Comparison of ENCODE assay signal across 10 cellular contexts in genomic region chr13:33554919-33555791, GRCh38.
DNase-seq lines count a peak whose midpoint lies in the region; ATAC-seq and TF ChIP-seq lines count a peak whose summit lies in the region.
"Had no signal": no experiment of that assay in that cellular context is flagged by ENCODE, and none has a peak within 500 bp of the region (broad histone marks: within the 10 kb centered on the region; RNA-seq: fewer than 3 reads in every experiment).

No MANE protein-coding gene starts in this region.

- TF ChIP-seq CTCF in glutamatergic neuron (IDR thresholded peaks at IDR 0.05; ENCODE audit: partially characterized antibody, unreplicated experiment) = no peak

- H3K27ac Mint-ChIP-seq in activated T-cell treated with anti-CD3 and anti-CD28 coated beads, Interleukin-2, amount 50 U/mL, for 72 hours = peak overlapping the region; percentile 31
- no peak overlapping the region for H3K27ac Mint-ChIP-seq in stimulated activated effector memory CD8-positive, alpha-beta T cell treated with anti-CD3 and anti-CD28 coated beads, Interleukin-12 subunit alpha, Interleukin-12 subunit beta, amount 100 ng/mL, for 72 hours
- no peak overlapping the region for H3K27ac Mint-ChIP-seq in glutamatergic neuron (ENCODE audit: unreplicated experiment)
- H3K27ac Mint-ChIP-seq in effector memory CD8-positive, alpha-beta T cell = no peak overlapping the region

- H3K36me3 Mint-ChIP-seq in activated T-cell treated with anti-CD3 and anti-CD28 coated beads, Interleukin-2, amount 50 U/mL, for 72 hours (ENCODE audit: insufficient read depth in 2 of 2) = peaks cover 5% of the 10 kb centered on the region in 2 donors
- no peaks in the 10 kb centered on the region for H3K36me3 Mint-ChIP-seq in stimulated activated effector memory CD8-positive, alpha-beta T cell treated with anti-CD3 and anti-CD28 coated beads, Interleukin-12 subunit alpha, Interleukin-12 subunit beta, amount 100 ng/mL, for 72 hours
- no peaks in the 10 kb centered on the region for H3K36me3 Mint-ChIP-seq in glutamatergic neuron (ENCODE audit: unreplicated experiment)
- no peaks in the 10 kb centered on the region for H3K36me3 Mint-ChIP-seq in effector memory CD8-positive, alpha-beta T cell (ENCODE audit: insufficient read depth)

- no peak for DNase-seq in activated T-cell treated with anti-CD3 and anti-CD28 coated beads, Interleukin-2, amount 50 U/mL, for 72 hours
- no peak for DNase-seq in activated T-cell treated with anti-CD3 and anti-CD28 coated beads for 4 hours
- peak; percentile 51 for DNase-seq in NCI-H82 treated with DMSO at 0.1 percent for 48 hours (lab: John Stamatoyannopoulos, UW; ENCODE audit: unreplicated experiment)
- DNase-seq in stimulated activated effector memory CD8-positive, alpha-beta T cell treated with anti-CD3 and anti-CD28 coated beads, Interleukin-12 subunit alpha, Interleukin-12 subunit beta, amount 100 ng/mL, for 72 hours (ENCODE audit: low spot score in 2 of 2) = no peak
- no peak for DNase-seq in NCI-H748 treated with DMSO at 0.1 percent for 48 hours (lab: John Stamatoyannopoulos, UW)
- DNase-seq in glutamatergic neuron = no peak
- no peak for DNase-seq in effector memory CD8-positive, alpha-beta T cell
- DNase-seq: left cardiac atrium, NCI-H345 had no signal

- ATAC-seq in activated T-cell treated with anti-CD3 and anti-CD28 coated beads, Interleukin-2, amount 50 U/mL, for 72 hours (replicated peaks in 1 of 2) = peak; percentile 46 to 87
- ATAC-seq in HG02759 (IDR thresholded peaks at IDR 0.05; ENCODE audit: unreplicated experiment) = peak; percentile 83
- peak; percentile 88 for ATAC-seq in stimulated activated effector memory CD8-positive, alpha-beta T cell treated with anti-CD3 and anti-CD28 coated beads, Interleukin-12 subunit alpha, Interleukin-12 subunit beta, amount 100 ng/mL, for 72 hours
- no peak for ATAC-seq in effector memory CD8-positive, alpha-beta T cell (replicated peaks)

- H3K4me1 Mint-ChIP-seq in activated T-cell treated with anti-CD3 and anti-CD28 coated beads, Interleukin-2, amount 50 U/mL, for 72 hours (ENCODE audit: low read depth) = peaks cover 26% of the 10 kb centered on the region
- H3K4me1 Mint-ChIP-seq in stimulated activated effector memory CD8-positive, alpha-beta T cell treated with anti-CD3 and anti-CD28 coated beads, Interleukin-12 subunit alpha, Interleukin-12 subunit beta, amount 100 ng/mL, for 72 hours = peaks cover 14% of the 10 kb centered on the region
- H3K4me1 Mint-ChIP-seq in glutamatergic neuron (ENCODE audit: low read depth, unreplicated experiment) = no peaks in the 10 kb centered on the region
- H3K4me1 Mint-ChIP-seq in effector memory CD8-positive, alpha-beta T cell (ENCODE audit: low read depth in 2 of 2) = no peaks in the 10 kb centered on the region

- H3K9me3 Mint-ChIP-seq in activated T-cell treated with anti-CD3 and anti-CD28 coated beads, Interleukin-2, amount 50 U/mL, for 72 hours = peaks cover 4 to 7% of the 10 kb centered on the region in 2 donors
- no peaks in the 10 kb centered on the region for H3K9me3 Mint-ChIP-seq in stimulated activated effector memory CD8-positive, alpha-beta T cell treated with anti-CD3 and anti-CD28 coated beads, Interleukin-12 subunit alpha, Interleukin-12 subunit beta, amount 100 ng/mL, for 72 hours
- H3K9me3 Mint-ChIP-seq in glutamatergic neuron (ENCODE audit: unreplicated experiment) = peaks cover 2% of the 10 kb centered on the region
- no peaks in the 10 kb centered on the region for H3K9me3 Mint-ChIP-seq in effector memory CD8-positive, alpha-beta T cell

- peaks cover 7% of the 10 kb centered on the region for H3K27me3 Mint-ChIP-seq in activated T-cell treated with anti-CD3 and anti-CD28 coated beads, Interleukin-2, amount 50 U/mL, for 72 hours (ENCODE audit: low read depth)
- no peaks in the 10 kb centered on the region for H3K27me3 Mint-ChIP-seq in glutamatergic neuron (ENCODE audit: unreplicated experiment)
- peaks cover 0 to 28% of the 10 kb centered on the region in 2 donors for H3K27me3 Mint-ChIP-seq in effector memory CD8-positive, alpha-beta T cell

- H3K4me3 Mint-ChIP-seq in activated T-cell treated with anti-CD3 and anti-CD28 coated beads, Interleukin-2, amount 50 U/mL, for 72 hours = peak overlapping the region in 1 of 2 donors; percentile 52
- no peak overlapping the region for H3K4me3 Mint-ChIP-seq in stimulated activated effector memory CD8-positive, alpha-beta T cell treated with anti-CD3 and anti-CD28 coated beads, Interleukin-12 subunit alpha, Interleukin-12 subunit beta, amount 100 ng/mL, for 72 hours
- no peak overlapping the region for H3K4me3 Mint-ChIP-seq in glutamatergic neuron (ENCODE audit: unreplicated experiment)
- H3K4me3 Mint-ChIP-seq in effector memory CD8-positive, alpha-beta T cell = no peak overlapping the region
